Comparison of ENCODE assay signal across 10 cellular contexts in the genomic region with DNA sequence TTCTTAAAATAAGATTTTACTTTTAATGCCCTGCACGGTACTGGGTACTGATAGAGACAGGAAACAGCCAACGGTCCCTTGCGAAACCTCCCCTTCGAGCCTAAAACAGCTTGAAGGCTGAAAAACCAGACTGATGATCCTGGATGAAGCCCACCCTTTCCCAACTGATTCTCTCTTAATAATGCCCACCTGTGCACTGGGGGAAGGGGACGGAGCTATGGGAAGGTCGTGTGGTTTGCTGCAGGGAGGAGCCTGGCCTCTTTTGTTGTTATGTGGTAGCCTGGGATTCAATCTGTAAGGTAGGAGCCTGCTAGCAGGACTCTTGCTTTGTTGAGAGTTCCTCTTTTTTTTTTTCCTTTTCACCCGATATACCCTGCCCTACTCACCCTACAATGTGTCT. TPM values are rescaled to one million over a fixed set of nuclear protein-coding genes. Genes with fewer than 3 reads are reported as not detected.
DNase-seq lines count a peak whose midpoint lies in the region; ATAC-seq and FAIRE-seq lines count a peak whose summit lies in the region.
"Had no signal": no experiment of that assay in that cellular context is flagged by ENCODE, and none has a peak within 500 bp of the region (broad histone marks: within the 10 kb centered on the region; RNA-seq: fewer than 3 reads in every experiment).

No MANE protein-coding gene starts in this region.

- peak overlapping the region; percentile 34 for H3K27ac Mint-ChIP-seq in activated CD4-positive, alpha-beta memory T cell treated with anti-CD3 and anti-CD28 coated beads, Interleukin-2, amount 10 ng/mL, durations not matched to agents 7 days and 5 days

- peaks cover 72% of the 10 kb centered on the region for H3K36me3 Mint-ChIP-seq in activated CD4-positive, alpha-beta memory T cell treated with anti-CD3 and anti-CD28 coated beads, Interleukin-2, amount 10 ng/mL, durations not matched to agents 7 days and 5 days (ENCODE audit: low read depth)

- in situ Hi-C loops in KBM-7 (cut with MboI; ENCODE audit: low pct_unique_long_range_greater_than_20kb, low sequenced_read_pairs): no loop called here

- no peaks in the 10 kb centered on the region for H3K27me3 ChIP-seq in mononuclear cell (ENCODE audit: insufficient read depth, low read length)
- H3K27me3 ChIP-seq in small intestine (ENCODE audit: control insufficient read depth in 2 of 2, insufficient read depth in 2 of 2, low read length in 2 of 2): no peaks in the 10 kb centered on the region
- H3K27me3 ChIP-seq: gastroesophageal sphincter had no signal

- H3K27ac ChIP-seq in small intestine (ENCODE audit: low read depth in 1 of 2, low read length in 1 of 2): no peak overlapping the region
- H3K27ac ChIP-seq: SK-N-MC had no signal

- H3K9me3 ChIP-seq in mononuclear cell (ENCODE audit: low read depth, low read length): no peaks in the 10 kb centered on the region
- no peaks in the 10 kb centered on the region for H3K9me3 ChIP-seq in small intestine (ENCODE audit: control insufficient read depth, low read depth)
- H3K9me3 ChIP-seq: gastroesophageal sphincter had no signal

- H3K36me3 ChIP-seq in small intestine (ENCODE audit: control insufficient read depth in 2 of 2, insufficient read depth in 2 of 2, low read length in 2 of 2): no peaks in the 10 kb centered on the region
- H3K36me3 ChIP-seq: gastroesophageal sphincter had no signal

- peaks cover 2% of the 10 kb centered on the region for H3K9me3 Mint-ChIP-seq in activated CD4-positive, alpha-beta memory T cell treated with anti-CD3 and anti-CD28 coated beads, Interleukin-2, amount 10 ng/mL, durations not matched to agents 7 days and 5 days

- no peak for FAIRE-seq in small intestine (lab: Jason Lieb, UNC)

- CTCF ChIA-PET in activated CD4-positive, alpha-beta memory T cell treated with anti-CD3 and anti-CD28 coated beads, Interleukin-2, amount 10 ng/mL, durations not matched to agents 7 days and 5 days (lab: Charles Lee): no interaction called here

- H3K4me1 ChIP-seq in mononuclear cell (ENCODE audit: insufficient read depth, low read length) (peaks cover 33% of the 10 kb centered on the region), small intestine (ENCODE audit: control insufficient read depth in 2 of 2, insufficient read depth in 1 of 2, low read depth in 1 of 2, low read length in 1 of 2) (no peaks in the 10 kb centered on the region)
- H3K4me1 ChIP-seq: gastroesophageal sphincter had no signal

- H3K4me3 ChIP-seq in mononuclear cell (ENCODE audit: low read length) (peak overlapping the region; percentile 3), small intestine (ENCODE audit: low read depth in 1 of 2, low read length in 2 of 2) (no peak overlapping the region)
- H3K4me3 ChIP-seq: gastroesophageal sphincter, SK-N-MC had no signal

- POLR2A ChIA-PET in activated CD4-positive, alpha-beta memory T cell treated with anti-CD3 and anti-CD28 coated beads, Interleukin-2, amount 10 ng/mL, durations not matched to agents 7 days and 5 days (lab: Charles Lee): interaction anchor here (1.2 to 16.2 kb wide), 3 partner anchors 14 to 67 kb away, joined by 6 to 196 read pairs (median 13); a partner anchor contains a TSS

- peak; percentile 96 for DNase-seq in GF-D8 (lab: John Stamatoyannopoulos, UW)
- peak; percentile 95 for DNase-seq in KBM-7
- DNase-seq in activated CD4-positive, alpha-beta memory T cell treated with anti-CD3 and anti-CD28 coated beads, Interleukin-2, amount 10 ng/mL, durations not matched to agents 7 days and 5 days: no peak
- no peak for DNase-seq in COLO668 (lab: John Stamatoyannopoulos, UW; ENCODE audit: unreplicated experiment)
- DNase-seq in T1000 (lab: John Stamatoyannopoulos, UW): no peak
- DNase-seq in small intestine: no peak

- WGBS in small intestine, 3 donors: 52 to 68% (median 66%) methylated on average over 7 of the region's 7 CpGs

- no peak for ATAC-seq in HG02798 (IDR thresholded peaks at IDR 0.05; ENCODE audit: poor library complexity, unreplicated experiment)
- ATAC-seq: gastroesophageal sphincter had no signal

- peaks cover 57% of the 10 kb centered on the region for H3K4me1 Mint-ChIP-seq in activated CD4-positive, alpha-beta memory T cell treated with anti-CD3 and anti-CD28 coated beads, Interleukin-2, amount 10 ng/mL, durations not matched to agents 7 days and 5 days

- H3K27me3 Mint-ChIP-seq in activated CD4-positive, alpha-beta memory T cell treated with anti-CD3 and anti-CD28 coated beads, Interleukin-2, amount 10 ng/mL, durations not matched to agents 7 days and 5 days: no peaks in the 10 kb centered on the region

- peak overlapping the region; percentile 24 for H3K4me3 Mint-ChIP-seq in activated CD4-positive, alpha-beta memory T cell treated with anti-CD3 and anti-CD28 coated beads, Interleukin-2, amount 10 ng/mL, durations not matched to agents 7 days and 5 days

RNA-seq across cellular contexts. Expression of a gene that starts 25.6 kb away (rescaled TPM):
- 10 to 100 TPM; 87.1 to 91.0 TPM for total RNA-seq in activated CD4-positive, alpha-beta memory T cell treated with anti-CD3 and anti-CD28 coated beads, Interleukin-2, amount 10 ng/mL, durations not matched to agents 7 days and 5 days
- 149 TPM for total RNA-seq in mononuclear cell
- polyA plus RNA-seq in small intestine: 10 to 100 TPM in 1 of 3 donors, 1 to 10 TPM in 2; 3.1 to 11.9 (median 7.0) TPM

Comparison
In these comparisons a context has a peak if more than half of its experiments do, and no peak if none do; other contexts are left out.
1. DNase-seq: peak in GF-D8 (single experiment) and KBM-7 (single experiment); none in activated CD4-positive, alpha-beta memory T cell treated with anti-CD3 and anti-CD28 coated beads, Interleukin-2, amount 10 ng/mL, durations not matched to agents 7 days and 5 days (single experiment), COLO668 (single experiment), T1000 (single experiment) and small intestine (single experiment).